ENCODE assay signal across 21 cellular contexts in the genomic region with DNA sequence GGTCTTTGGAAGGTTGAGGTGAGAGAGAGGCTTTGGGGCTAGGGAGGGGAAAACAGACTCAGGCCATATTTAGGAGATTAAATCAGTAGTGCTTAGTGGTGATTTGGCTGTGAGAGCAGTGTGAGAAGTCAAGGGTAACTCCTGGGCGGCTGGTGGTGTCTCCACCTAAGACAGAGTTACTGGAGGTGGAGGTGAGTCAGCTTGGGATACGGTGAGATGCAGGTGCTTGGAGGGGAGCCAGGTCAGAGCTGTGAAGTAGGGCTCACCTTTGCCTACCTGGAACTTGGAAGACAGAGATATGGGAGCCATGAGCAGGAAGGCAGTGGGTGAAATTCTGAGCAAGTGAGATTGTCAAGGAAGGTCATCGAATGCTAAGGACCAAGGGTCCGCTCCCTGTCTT. TPM values are rescaled to one million over a fixed set of nuclear protein-coding genes. Genes with fewer than 3 reads are reported as not detected.
A peak's percentile ranks its signal among the peaks of the same experiment; 100 is the strongest.
DNase-seq lines count a peak whose midpoint lies in the region; ATAC-seq, FAIRE-seq and TF ChIP-seq lines count a peak whose summit lies in the region.
"Had no signal": no experiment of that assay in that cellular context is flagged by ENCODE, and none has a peak within 500 bp of the region (broad histone marks: within the 10 kb centered on the region; RNA-seq: fewer than 3 reads in every experiment).

No MANE protein-coding gene starts in this region.

- CTCF ChIA-PET in RWPE1 (lab: Yijun Ruan, JAX), result no interaction called here
- CTCF ChIA-PET in activated CD8-positive, alpha-beta T cell treated with anti-CD3 and anti-CD28 coated beads for 36 hours (lab: Charles Lee), result no interaction called here

- H3K4me3 ChIP-seq in bronchial epithelial cell (ENCODE audit: low read depth, low read length), result no peak overlapping the region
- H3K4me3 ChIP-seq in mesenchymal stem cell (ENCODE audit: insufficient read depth in 1 of 2, low read depth in 1 of 2, low read length in 2 of 2), result no peak overlapping the region
- H3K4me3 ChIP-seq in WERI-Rb-1 (ENCODE audit: low read depth, low read length), result no peak overlapping the region
- H3K4me3 ChIP-seq: GM12878 had no signal

- H3K9ac ChIP-seq in mesenchymal stem cell (ENCODE audit: low read length), result no peak overlapping the region

- peaks cover 11% of the 10 kb centered on the region for H3K4me1 ChIP-seq in mesenchymal stem cell (ENCODE audit: control insufficient read depth, insufficient read depth, low read depth, low read length)

- TF ChIP-seq CTCF in RWPE1 (conservative IDR thresholded peaks at IDR 0.05; ENCODE audit: low read depth), result no peak
- TF ChIP-seq CTCF in bronchial epithelial cell (IDR thresholded peaks at IDR 0.05; ENCODE audit: insufficient read depth, low read length, severe bottlenecking), result no peak
- no peak for TF ChIP-seq CTCF in activated CD8-positive, alpha-beta T cell treated with anti-CD3 and anti-CD28 coated beads for 36 hours (IDR thresholded peaks at IDR 0.05)
- TF ChIP-seq CTCF in WERI-Rb-1 (IDR thresholded peaks at IDR 0.05; ENCODE audit: low read depth, low read length), result no peak

- H3K4ac ChIP-seq in mesenchymal stem cell (ENCODE audit: low read depth in 1 of 2, low read length in 2 of 2), result no peak overlapping the region

- H3K4me1 Mint-ChIP-seq in stimulated activated memory B cell treated with anti-CD40 and anti-IgM and Interleukin-4, amounts not matched to agents 10 μg/mL and 1 μg/mL and 100 μg/mL, for 72 hours, result peaks cover 3% of the 10 kb centered on the region
- H3K4me1 Mint-ChIP-seq in activated CD8-positive, alpha-beta T cell treated with anti-CD3 and anti-CD28 coated beads for 36 hours (ENCODE audit: low read depth), result no peaks in the 10 kb centered on the region

- DNase-seq in RWPE1 (ENCODE audit: low spot score) (peak; percentile 77), bronchial epithelial cell (ENCODE audit: low read depth) (peak; percentile 75), mesenchymal stem cell (no peak), NCI-H446 treated with DMSO at 0.1 percent for 48 hours (lab: John Stamatoyannopoulos, UW) (no peak), WERI-Rb-1 (no peak)
- DNase-seq in activated CD8-positive, alpha-beta T cell treated with anti-CD3 and anti-CD28 coated beads for 36 hours, result no peak
- DNase-seq: activated CD4-positive, CD25-positive, alpha-beta regulatory T cell; activated CD8-positive, alpha-beta memory T cell treated with anti-CD3 and anti-CD28 coated beads for 24 hours; amniotic stem cell; immature natural killer cell; mesendoderm; NCI-H1436; SHP77; stimulated activated CD4-positive, alpha-beta T cell treated with anti-CD3 and anti-CD28 coated beads, Interleukin-2, amount 100 ng/mL, for 24 hours; T-helper 1 cell had no signal

- H3K9me3 ChIP-seq in mesenchymal stem cell (ENCODE audit: control insufficient read depth, low read length), result no peaks in the 10 kb centered on the region
- no peaks in the 10 kb centered on the region for H3K9me3 ChIP-seq in WERI-Rb-1 (ENCODE audit: severe bottlenecking)

- peak; percentile 28 for ATAC-seq in stimulated activated memory B cell treated with anti-CD40 and anti-IgM and Interleukin-4, amounts not matched to agents 10 μg/mL and 1 μg/mL and 100 μg/mL, for 72 hours
- no peak for ATAC-seq in activated CD8-positive, alpha-beta T cell treated with anti-CD3 and anti-CD28 coated beads for 36 hours
- ATAC-seq: GM12878 had no signal

- no peak overlapping the region for H2AK5ac ChIP-seq in mesenchymal stem cell (ENCODE audit: low read length, severe bottlenecking)

- H3K4me2 ChIP-seq in mesenchymal stem cell (ENCODE audit: low read length, poor library complexity, severe bottlenecking), result no peak overlapping the region

- no peak overlapping the region for H3K14ac ChIP-seq in mesenchymal stem cell (ENCODE audit: low read length in 2 of 2)

- H2BK5ac ChIP-seq in mesenchymal stem cell (ENCODE audit: low read depth, low read length, poor library complexity, severe bottlenecking), result no peak overlapping the region

- POLR2A ChIA-PET in RWPE1 (lab: Yijun Ruan, JAX; ENCODE audit: low non-redundant PET), result no interaction called here
- POLR2A ChIA-PET in activated CD8-positive, alpha-beta T cell treated with anti-CD3 and anti-CD28 coated beads for 36 hours (lab: Charles Lee), result no interaction called here

- no peaks in the 10 kb centered on the region for H3K9me3 Mint-ChIP-seq in stimulated activated memory B cell treated with anti-CD40 and anti-IgM and Interleukin-4, amounts not matched to agents 10 μg/mL and 1 μg/mL and 100 μg/mL, for 72 hours
- H3K9me3 Mint-ChIP-seq in activated CD8-positive, alpha-beta T cell treated with anti-CD3 and anti-CD28 coated beads for 36 hours, result no peaks in the 10 kb centered on the region
- H3K9me3 Mint-ChIP-seq: activated T-helper 1 cell treated with anti-CD3 and anti-CD28 coated beads, Interleukin-12 subunit alpha, Interleukin-12 subunit beta, Interleukin-2, Interleukin-4 antibody, amounts not matched to agents 30 ng/mL and 10 ng/mL and 1 ng/mL, durations not matched to agents 14 hours and 24 hours and 36 hours; immature natural killer cell had no signal

- no peak overlapping the region for H2AFZ ChIP-seq in mesenchymal stem cell (ENCODE audit: low read depth, low read length)

- 94% methylated on average over 4 of the region's 4 CpGs for WGBS in mesenchymal stem cell

- H3K23ac ChIP-seq in mesenchymal stem cell (ENCODE audit: low read length in 2 of 2), result no peak overlapping the region

- H3K36me3 Mint-ChIP-seq in stimulated activated memory B cell treated with anti-CD40 and anti-IgM and Interleukin-4, amounts not matched to agents 10 μg/mL and 1 μg/mL and 100 μg/mL, for 72 hours, result no peaks in the 10 kb centered on the region
- H3K36me3 Mint-ChIP-seq in activated CD8-positive, alpha-beta T cell treated with anti-CD3 and anti-CD28 coated beads for 36 hours (ENCODE audit: low read depth), result no peaks in the 10 kb centered on the region
- H3K36me3 Mint-ChIP-seq: immature natural killer cell had no signal

- no peak for FAIRE-seq in bronchial epithelial cell (lab: Jason Lieb, UNC)
- FAIRE-seq: endothelial cell of umbilical vein, G401.6, GM12878 had no signal

- peak overlapping the region; percentile 30 for H2BK15ac ChIP-seq in mesenchymal stem cell (ENCODE audit: low read depth, poor library complexity, severe bottlenecking)

- H4K91ac ChIP-seq in mesenchymal stem cell (ENCODE audit: low read length), result no peak overlapping the region

- intact Hi-C loops in activated CD8-positive, alpha-beta T cell treated with anti-CD3 and anti-CD28 coated beads for 36 hours (cut with micrococcal nuclease), result no loop called here

- H3K36me3 ChIP-seq in bronchial epithelial cell (ENCODE audit: control insufficient read depth, insufficient read depth, low read length) (no peaks in the 10 kb centered on the region), mesenchymal stem cell (ENCODE audit: control insufficient read depth in 1 of 2, insufficient read depth in 2 of 2, low read depth in 1 of 2, low read length in 2 of 2) (no peaks in the 10 kb centered on the region), WERI-Rb-1 (no peaks in the 10 kb centered on the region)

- no peak overlapping the region for H2BK120ac ChIP-seq in mesenchymal stem cell (ENCODE audit: low read depth, low read length)

- no peak overlapping the region for H2BK12ac ChIP-seq in mesenchymal stem cell (ENCODE audit: low read length in 2 of 2)

- no peak overlapping the region for H3K18ac ChIP-seq in mesenchymal stem cell (ENCODE audit: low read depth in 1 of 2, low read length in 2 of 2)

- H3K27me3 ChIP-seq in bronchial epithelial cell (ENCODE audit: control insufficient read depth, insufficient read depth, low read length) (no peaks in the 10 kb centered on the region), mesenchymal stem cell (ENCODE audit: control insufficient read depth in 1 of 2, insufficient read depth in 1 of 2, low read length in 2 of 2) (no peaks in the 10 kb centered on the region), WERI-Rb-1 (ENCODE audit: insufficient read depth, low read depth, severe bottlenecking) (no peaks in the 10 kb centered on the region)

- no peak overlapping the region for H3K27ac ChIP-seq in RWPE1
- no peak overlapping the region for H3K27ac ChIP-seq in mesenchymal stem cell (ENCODE audit: low read length, poor library complexity, severe bottlenecking)
- H3K27ac ChIP-seq in WERI-Rb-1, result no peak overlapping the region

- H3K79me1 ChIP-seq in mesenchymal stem cell (replicated peaks; ENCODE audit: low read length, poor library complexity, severe bottlenecking), result no peaks in the 10 kb centered on the region

- no peaks in the 10 kb centered on the region for H3K27me3 Mint-ChIP-seq in stimulated activated memory B cell treated with anti-CD40 and anti-IgM and Interleukin-4, amounts not matched to agents 10 μg/mL and 1 μg/mL and 100 μg/mL, for 72 hours
- H3K27me3 Mint-ChIP-seq in activated CD8-positive, alpha-beta T cell treated with anti-CD3 and anti-CD28 coated beads for 36 hours, result no peaks in the 10 kb centered on the region
- H3K27me3 Mint-ChIP-seq: B cell had no signal

- no peak overlapping the region for H3K4me3 Mint-ChIP-seq in stimulated activated memory B cell treated with anti-CD40 and anti-IgM and Interleukin-4, amounts not matched to agents 10 μg/mL and 1 μg/mL and 100 μg/mL, for 72 hours
- no peak overlapping the region for H3K4me3 Mint-ChIP-seq in activated CD8-positive, alpha-beta T cell treated with anti-CD3 and anti-CD28 coated beads for 36 hours
- H3K4me3 Mint-ChIP-seq: activated T-helper 1 cell treated with anti-CD3 and anti-CD28 coated beads, Interleukin-12 subunit alpha, Interleukin-12 subunit beta, Interleukin-2, Interleukin-4 antibody, amounts not matched to agents 30 ng/mL and 10 ng/mL and 1 ng/mL, durations not matched to agents 14 hours and 24 hours and 36 hours; B cell; immature natural killer cell had no signal

- no peak overlapping the region for H4K8ac ChIP-seq in mesenchymal stem cell (ENCODE audit: low read length)

- H3K27ac Mint-ChIP-seq in stimulated activated memory B cell treated with anti-CD40 and anti-IgM and Interleukin-4, amounts not matched to agents 10 μg/mL and 1 μg/mL and 100 μg/mL, for 72 hours, result no peak overlapping the region
- no peak overlapping the region for H3K27ac Mint-ChIP-seq in activated CD8-positive, alpha-beta T cell treated with anti-CD3 and anti-CD28 coated beads for 36 hours
- H3K27ac Mint-ChIP-seq: activated T-helper 1 cell treated with anti-CD3 and anti-CD28 coated beads, Interleukin-12 subunit alpha, Interleukin-12 subunit beta, Interleukin-2, Interleukin-4 antibody, amounts not matched to agents 30 ng/mL and 10 ng/mL and 1 ng/mL, durations not matched to agents 14 hours and 24 hours and 36 hours; B cell had no signal

RNA-seq across cellular contexts. Expression of gene RGS3, which starts 24.5 kb away (rescaled TPM):
- total RNA-seq in bronchial epithelial cell, result 22.1 and 36.2 TPM in 2 replicates
- polyA plus RNA-seq in mesenchymal stem cell (2013, experiment 1 of 2), result 41.4 TPM
- polyA plus RNA-seq in mesenchymal stem cell (2013, experiment 2 of 2), result 42.1 TPM
- 10 to 100 TPM; 51.0 to 51.5 TPM for total RNA-seq in activated CD8-positive, alpha-beta T cell treated with anti-CD3 and anti-CD28 coated beads for 36 hours

Comparison
In these comparisons a context has a peak if more than half of its experiments do, and no peak if none do; other contexts are left out.
1. DNase-seq: peak in RWPE1 (single experiment) and bronchial epithelial cell (single experiment); none in mesenchymal stem cell (single experiment), activated CD8-positive, alpha-beta T cell treated with anti-CD3 and anti-CD28 coated beads for 36 hours (single experiment), NCI-H446 treated with DMSO at 0.1 percent for 48 hours (single experiment) and WERI-Rb-1 (single experiment).